In the genomic region with DNA sequence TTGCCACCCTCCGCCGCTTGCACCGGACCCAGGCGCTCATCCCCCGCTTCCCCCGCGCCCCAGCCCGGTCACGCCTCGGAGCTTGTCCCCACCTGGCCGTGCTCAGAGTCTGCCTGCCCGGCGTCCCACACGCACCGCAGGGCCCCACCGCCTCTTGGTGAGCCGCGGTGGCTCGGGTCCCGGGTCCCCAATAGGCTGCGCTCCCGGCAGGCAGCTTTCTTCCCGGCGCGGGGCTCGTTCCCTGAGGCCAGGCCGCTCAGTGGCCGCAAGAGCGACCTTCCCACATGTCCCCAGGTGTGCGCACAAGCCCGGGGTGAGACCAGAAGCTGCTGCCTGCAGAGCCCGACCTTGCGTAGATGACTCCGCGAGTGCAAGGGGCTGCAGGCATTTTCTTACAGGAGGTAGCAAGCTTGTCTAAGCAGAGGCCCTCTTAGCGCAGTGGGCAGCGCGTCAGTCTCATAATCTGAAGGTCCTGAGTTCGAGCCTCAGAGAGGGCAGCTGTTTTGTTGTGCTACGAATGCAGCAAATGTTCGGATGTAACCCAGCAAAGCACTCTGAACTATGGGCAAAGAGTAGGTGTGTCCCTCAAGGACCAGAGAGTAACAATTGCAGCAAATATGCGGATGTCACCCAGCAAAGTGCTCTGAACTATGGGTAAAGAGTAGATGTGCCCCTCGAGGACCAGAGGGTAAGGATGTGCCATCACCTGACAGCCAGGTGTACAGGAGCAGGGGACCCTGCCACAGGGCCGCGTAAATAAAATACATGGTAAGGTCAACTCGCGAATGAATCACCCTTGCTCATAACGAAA, we compare ENCODE assay signal across 8 cellular contexts. TPM values are rescaled to one million over a fixed set of nuclear protein-coding genes. Genes with fewer than 3 reads are reported as not detected.
DNase-seq lines count a peak whose midpoint lies in the region; ATAC-seq, FAIRE-seq and TF ChIP-seq lines count a peak whose summit lies in the region.

No MANE protein-coding gene starts in this region.

- peak; percentile 20 for FAIRE-seq in astrocyte (lab: Jason Lieb, UNC)

- H3K4me3 ChIP-seq in astrocyte (ENCODE audit: insufficient read depth, low read depth, low read length), result peak overlapping the region; percentile 53

- DNase-seq in DMS 273 (lab: John Stamatoyannopoulos, UW; ENCODE audit: unreplicated experiment) (peak; percentile 96), NCI-H1417 (lab: John Stamatoyannopoulos, UW) (peak in 2 of 3 experiments; percentile 68 to 84), astrocyte (ENCODE audit: low read depth) (peak; percentile 87), left kidney (ENCODE audit: low read depth, low spot score) (peak; percentile 82), SHP77 (lab: John Stamatoyannopoulos, UW) (no peak), cerebellum (ENCODE audit: low spot score) (no peak)
- peak; percentile 51 to 66 for DNase-seq in stimulated activated naive CD8-positive, alpha-beta T cell treated with anti-CD3 and anti-CD28 coated beads, Interleukin-15, amount 100 ng/mL, for 72 hours

- H3K4me3 Mint-ChIP-seq in astrocyte (ENCODE audit: unreplicated experiment), result peak overlapping the region; percentile 85
- H3K4me3 Mint-ChIP-seq in stimulated activated naive CD8-positive, alpha-beta T cell treated with anti-CD3 and anti-CD28 coated beads, Interleukin-15, amount 100 ng/mL, for 72 hours, result peak overlapping the region; percentile 63 to 67

- TF ChIP-seq CTCF in astrocyte (IDR thresholded peaks at IDR 0.05; ENCODE audit: insufficient read depth, low read depth, low read length), result no peak

- H3K9ac ChIP-seq in astrocyte (ENCODE audit: low read length), result no peak overlapping the region

- H3K9me3 ChIP-seq in astrocyte (ENCODE audit: insufficient read depth, low read depth, low read length), result no peaks in the 10 kb centered on the region

- H3K27ac ChIP-seq in astrocyte (ENCODE audit: low read depth, low read length), result no peak overlapping the region

- H3K27ac Mint-ChIP-seq in astrocyte (ENCODE audit: unreplicated experiment), result peak overlapping the region; percentile 56
- peak overlapping the region in 1 of 2 donors; percentile 97 for H3K27ac Mint-ChIP-seq in stimulated activated naive CD8-positive, alpha-beta T cell treated with anti-CD3 and anti-CD28 coated beads, Interleukin-15, amount 100 ng/mL, for 72 hours

- H2AFZ ChIP-seq in astrocyte (ENCODE audit: low read depth, low read length), result peak overlapping the region; percentile 64

- H3K36me3 Mint-ChIP-seq in astrocyte (ENCODE audit: low read depth, unreplicated experiment), result no peaks in the 10 kb centered on the region

- peaks cover 1% of the 10 kb centered on the region for H3K9me3 Mint-ChIP-seq in astrocyte (ENCODE audit: unreplicated experiment)
- peaks cover 0 to 8% of the 10 kb centered on the region in 2 donors for H3K9me3 Mint-ChIP-seq in stimulated activated naive CD8-positive, alpha-beta T cell treated with anti-CD3 and anti-CD28 coated beads, Interleukin-15, amount 100 ng/mL, for 72 hours

- no peaks in the 10 kb centered on the region for H3K36me3 ChIP-seq in astrocyte (ENCODE audit: insufficient read depth, low read length)

- ATAC-seq in GM21529 (IDR thresholded peaks at IDR 0.05; ENCODE audit: unreplicated experiment), result peak; percentile 68
- peak; percentile 90 for ATAC-seq in stimulated activated naive CD8-positive, alpha-beta T cell treated with anti-CD3 and anti-CD28 coated beads, Interleukin-15, amount 100 ng/mL, for 72 hours

- H3K79me2 ChIP-seq in astrocyte (ENCODE audit: insufficient read depth, low read length), result no peaks in the 10 kb centered on the region

- peaks cover 3% of the 10 kb centered on the region for H3K27me3 ChIP-seq in astrocyte (ENCODE audit: insufficient read depth, low read length)

- no peaks in the 10 kb centered on the region for H3K4me1 Mint-ChIP-seq in astrocyte (ENCODE audit: low read depth, unreplicated experiment)
- peaks cover 12% of the 10 kb centered on the region for H3K4me1 Mint-ChIP-seq in stimulated activated naive CD8-positive, alpha-beta T cell treated with anti-CD3 and anti-CD28 coated beads, Interleukin-15, amount 100 ng/mL, for 72 hours

- no peaks in the 10 kb centered on the region for H3K4me1 ChIP-seq in astrocyte (ENCODE audit: insufficient read depth, low read length)

- H3K4me2 ChIP-seq in astrocyte (ENCODE audit: low read length), result peak overlapping the region; percentile 79

- no peaks in the 10 kb centered on the region for H4K20me1 ChIP-seq in astrocyte (ENCODE audit: insufficient read depth, low read length)

- peaks cover 39% of the 10 kb centered on the region for H3K27me3 Mint-ChIP-seq in astrocyte (ENCODE audit: low read depth, unreplicated experiment)
- H3K27me3 Mint-ChIP-seq in stimulated activated naive CD8-positive, alpha-beta T cell treated with anti-CD3 and anti-CD28 coated beads, Interleukin-15, amount 100 ng/mL, for 72 hours, result peaks cover 57% of the 10 kb centered on the region

RNA-seq across cellular contexts. Expression of gene TLE7, which starts 15.6 kb away (rescaled TPM):
- total RNA-seq in astrocyte, result not detected in 2 replicates
- total RNA-seq in cerebellum, result not detected

RNA-seq across cellular contexts. Expression of gene ZNF23, which starts 35.8 kb away (rescaled TPM):
- total RNA-seq in astrocyte (10.9 and 12.4 TPM in 2 replicates), cerebellum (16.9 TPM)

Comparison
In these comparisons a context has a peak if more than half of its experiments do, and no peak if none do; other contexts are left out.
1. DNase-seq: peak in DMS 273 (single experiment), NCI-H1417 (2 of 3), astrocyte (single experiment), left kidney (single experiment) and stimulated activated naive CD8-positive, alpha-beta T cell treated with anti-CD3 and anti-CD28 coated beads, Interleukin-15, amount 100 ng/mL, for 72 hours (2 of 2); none in SHP77 (0 of 2) and cerebellum (single experiment).